ENCODE assay signal across 11 cellular contexts in the genomic region with DNA sequence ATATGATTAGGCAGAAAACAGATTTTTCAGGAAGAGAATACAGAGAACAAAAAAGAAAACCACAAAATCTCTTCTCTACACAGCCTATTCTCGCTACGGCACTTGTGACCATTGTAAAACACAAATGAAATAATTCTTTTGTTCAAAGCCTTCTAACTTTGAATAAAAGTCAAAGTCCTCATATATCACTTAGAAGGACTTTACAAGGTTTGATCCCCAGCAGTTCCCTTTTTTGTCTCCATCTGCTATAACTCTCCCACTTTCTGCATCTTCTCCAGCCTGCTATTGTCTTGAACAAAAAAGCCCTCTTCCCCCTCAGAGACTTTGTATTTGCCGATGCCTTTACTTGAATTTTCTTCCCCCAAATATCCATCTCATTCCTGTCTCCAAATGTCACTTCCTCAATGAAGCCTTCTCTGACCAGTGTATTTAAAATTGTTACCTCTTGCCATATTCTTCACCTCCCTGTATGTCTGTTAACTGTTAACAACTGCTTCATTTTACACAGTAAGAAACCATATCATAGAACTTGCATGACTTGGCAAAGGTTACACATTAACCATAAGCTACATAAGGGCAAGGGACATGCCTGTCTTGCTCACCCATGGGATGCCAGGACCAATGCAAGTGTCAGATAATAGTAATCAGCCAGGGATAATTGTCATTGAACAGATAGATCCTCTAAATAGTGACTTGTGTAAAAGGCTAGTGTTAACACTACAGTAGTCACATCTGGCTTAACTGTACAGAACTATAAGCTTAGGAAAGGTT.
A peak's percentile ranks its signal among the peaks of the same experiment; 100 is the strongest.
DNase-seq lines count a peak whose midpoint lies in the region; ATAC-seq, FAIRE-seq and TF ChIP-seq lines count a peak whose summit lies in the region.
"Had no signal": no experiment of that assay in that cellular context is flagged by ENCODE, and none has a peak within 500 bp of the region (broad histone marks: within the 10 kb centered on the region; RNA-seq: fewer than 3 reads in every experiment).

No MANE protein-coding gene starts in this region.

- no peak overlapping the region for H3K4me3 Mint-ChIP-seq in astrocyte (ENCODE audit: unreplicated experiment)
- H3K4me3 Mint-ChIP-seq in natural killer cell treated with Interleukin-12 subunit alpha and Interleukin-12 subunit beta and Interleukin-15 and Interleukin-18, amount 100 ng/mL, for 72 hours, result peak overlapping the region; percentile 89
- H3K4me3 Mint-ChIP-seq: WTC11 had no signal

- peaks cover 12% of the 10 kb centered on the region for H3K36me3 Mint-ChIP-seq in astrocyte (ENCODE audit: low read depth, unreplicated experiment)
- H3K36me3 Mint-ChIP-seq in natural killer cell treated with Interleukin-12 subunit alpha and Interleukin-12 subunit beta and Interleukin-15 and Interleukin-18, amount 100 ng/mL, for 72 hours, result peaks cover 27% of the 10 kb centered on the region

- DNase-seq in astrocyte (ENCODE audit: low read depth) (peak; percentile 9), GM19238 (ENCODE audit: insufficient read length, low spot score) (no peak)
- no peak for DNase-seq in natural killer cell treated with Interleukin-12 subunit alpha and Interleukin-12 subunit beta and Interleukin-15 and Interleukin-18, amount 100 ng/mL, for 72 hours (ENCODE audit: low spot score)
- no peak for DNase-seq in central memory CD4-positive, alpha-beta T cell
- DNase-seq: retina had no signal

- peaks cover 10% of the 10 kb centered on the region for H3K4me1 ChIP-seq in astrocyte (ENCODE audit: insufficient read depth, low read length)

- peak overlapping the region; percentile 15 for H3K9ac ChIP-seq in astrocyte (ENCODE audit: low read length)

- no peak overlapping the region for H2AFZ ChIP-seq in astrocyte (ENCODE audit: low read depth, low read length)

- H4K20me1 ChIP-seq in astrocyte (ENCODE audit: insufficient read depth, low read length), result no peaks in the 10 kb centered on the region

- ATAC-seq in GM18511 (IDR thresholded peaks at IDR 0.05; ENCODE audit: unreplicated experiment) (peak; percentile 83), HG02981 (IDR thresholded peaks at IDR 0.05; ENCODE audit: unreplicated experiment) (peak; percentile 89), HG03439 (IDR thresholded peaks at IDR 0.05; ENCODE audit: unreplicated experiment) (no peak), GM18868 (IDR thresholded peaks at IDR 0.05; ENCODE audit: unreplicated experiment) (no peak)
- ATAC-seq in natural killer cell treated with Interleukin-12 subunit alpha and Interleukin-12 subunit beta and Interleukin-15 and Interleukin-18, amount 100 ng/mL, for 72 hours, result peak; percentile 69 to 79
- ATAC-seq: K562, WTC11 had no signal

- peaks cover 3% of the 10 kb centered on the region for H3K79me2 ChIP-seq in astrocyte (ENCODE audit: insufficient read depth, low read length)

- no peaks in the 10 kb centered on the region for H3K27me3 Mint-ChIP-seq in astrocyte (ENCODE audit: low read depth, unreplicated experiment)
- no peaks in the 10 kb centered on the region for H3K27me3 Mint-ChIP-seq in natural killer cell treated with Interleukin-12 subunit alpha and Interleukin-12 subunit beta and Interleukin-15 and Interleukin-18, amount 100 ng/mL, for 72 hours

- H3K4me2 ChIP-seq in astrocyte (ENCODE audit: low read length), result peak overlapping the region; percentile 2

- peaks cover 5% of the 10 kb centered on the region for H3K36me3 ChIP-seq in astrocyte (ENCODE audit: insufficient read depth, low read length)

- peaks cover 15% of the 10 kb centered on the region for H3K4me1 Mint-ChIP-seq in astrocyte (ENCODE audit: low read depth, unreplicated experiment)
- H3K4me1 Mint-ChIP-seq in natural killer cell treated with Interleukin-12 subunit alpha and Interleukin-12 subunit beta and Interleukin-15 and Interleukin-18, amount 100 ng/mL, for 72 hours (ENCODE audit: low read depth in 2 of 2), result peaks cover 34 to 60% of the 10 kb centered on the region in 2 donors

- H3K27ac Mint-ChIP-seq in astrocyte (ENCODE audit: unreplicated experiment), result peak overlapping the region; percentile 53
- peak overlapping the region; percentile 87 to 92 for H3K27ac Mint-ChIP-seq in natural killer cell treated with Interleukin-12 subunit alpha and Interleukin-12 subunit beta and Interleukin-15 and Interleukin-18, amount 100 ng/mL, for 72 hours
- H3K27ac Mint-ChIP-seq: WTC11 had no signal

- no peaks in the 10 kb centered on the region for H3K9me3 Mint-ChIP-seq in astrocyte (ENCODE audit: unreplicated experiment)
- H3K9me3 Mint-ChIP-seq in natural killer cell treated with Interleukin-12 subunit alpha and Interleukin-12 subunit beta and Interleukin-15 and Interleukin-18, amount 100 ng/mL, for 72 hours, result no peaks in the 10 kb centered on the region

- TF ChIP-seq CTCF in astrocyte (IDR thresholded peaks at IDR 0.05; ENCODE audit: insufficient read depth, low read depth, low read length), result no peak

- no peak overlapping the region for H3K4me3 ChIP-seq in astrocyte (ENCODE audit: insufficient read depth, low read depth, low read length)
- H3K4me3 ChIP-seq: K562 had no signal

- no peak overlapping the region for H3K27ac ChIP-seq in astrocyte (ENCODE audit: low read depth, low read length)

- no peak for FAIRE-seq in astrocyte (lab: Jason Lieb, UNC)
- FAIRE-seq: K562 had no signal

- H3K9me3 ChIP-seq in astrocyte (ENCODE audit: insufficient read depth, low read depth, low read length), result no peaks in the 10 kb centered on the region

- no peaks in the 10 kb centered on the region for H3K27me3 ChIP-seq in astrocyte (ENCODE audit: insufficient read depth, low read length)

Comparison
In these comparisons a context has a peak if more than half of its experiments do, and no peak if none do; other contexts are left out.
1. ATAC-seq: peak in GM18511 (single experiment), HG02981 (single experiment) and natural killer cell treated with Interleukin-12 subunit alpha and Interleukin-12 subunit beta and Interleukin-15 and Interleukin-18, amount 100 ng/mL, for 72 hours (2 of 2); none in HG03439 (single experiment) and GM18868 (single experiment).